Comparison of ENCODE assay signal across 13 cellular contexts in genomic region chr16:89337965-89338364, GRCh38.
DNase-seq lines count a peak whose midpoint lies in the region; ATAC-seq and TF ChIP-seq lines count a peak whose summit lies in the region.
"Had no signal": no experiment of that assay in that cellular context is flagged by ENCODE, and none has a peak within 500 bp of the region (broad histone marks: within the 10 kb centered on the region; RNA-seq: fewer than 3 reads in every experiment).

No MANE protein-coding gene starts in this region.

- no peak overlapping the region for H3K27ac Mint-ChIP-seq in chondrocyte (ENCODE audit: unreplicated experiment)
- H3K27ac Mint-ChIP-seq in naive thymus-derived CD4-positive, alpha-beta T cell, result peak overlapping the region in 3 of 9 donors; percentile 8 to 28 (median 14)

- H3K36me3 ChIP-seq in heart right ventricle, result peaks cover 0 to 4% (median 0%) of the 10 kb centered on the region in 9 donors
- H3K36me3 ChIP-seq in naive thymus-derived CD4-positive, alpha-beta T cell (ENCODE audit: control insufficient read depth in 2 of 3, insufficient read depth in 3 of 3, low read length in 3 of 3), result peaks cover 0 to 5% (median 0%) of the 10 kb centered on the region in 3 experiments
- H3K36me3 ChIP-seq in MG63, result no peaks in the 10 kb centered on the region

- CTCF ChIA-PET in naive thymus-derived CD4-positive, alpha-beta T cell (lab: Charles Lee), result no interaction called here

- intact Hi-C loops in left cardiac atrium (cut with DNase I), result loop anchor here (10.0 kb wide), 2 partner anchors 57 to 167 kb away; partner anchors contain the start of gene SPG7 (in 1 of the 2)
- intact Hi-C loops in heart right ventricle (cut with DNase I), result loop anchor here in 6 of 10 donors (5.0 to 10.0 kb wide), 7 partner anchors 57 to 307 kb away; partner anchors contain the start of gene SPG7 (in 2 of the 6)
- intact Hi-C loops in naive thymus-derived CD4-positive, alpha-beta T cell (cut with micrococcal nuclease), result no loop called here

- H3K36me3 Mint-ChIP-seq in chondrocyte (ENCODE audit: low read depth), result no peaks in the 10 kb centered on the region
- H3K36me3 Mint-ChIP-seq in naive thymus-derived CD4-positive, alpha-beta T cell, result peaks cover 0 to 4% (median 0%) of the 10 kb centered on the region in 5 donors

- no peaks in the 10 kb centered on the region for H3K9me3 Mint-ChIP-seq in chondrocyte (ENCODE audit: low read depth)
- H3K9me3 Mint-ChIP-seq in naive thymus-derived CD4-positive, alpha-beta T cell, result peaks cover 0 to 3% (median 0%) of the 10 kb centered on the region in 11 donors
- H3K9me3 Mint-ChIP-seq: CD14-positive monocyte had no signal

- TF ChIP-seq CTCF in heart right ventricle (IDR thresholded peaks at IDR 0.05) (no peak), chondrocyte (IDR thresholded peaks at IDR 0.05) (no peak)

- no peak overlapping the region for H3K4me3 Mint-ChIP-seq in chondrocyte (ENCODE audit: unreplicated experiment)
- peak overlapping the region in 1 of 10 donors; percentile 27 for H3K4me3 Mint-ChIP-seq in naive thymus-derived CD4-positive, alpha-beta T cell
- H3K4me3 Mint-ChIP-seq: CD14-positive monocyte had no signal

- peaks cover 30 to 68% (median 56%) of the 10 kb centered on the region in 9 donors for H3K4me1 ChIP-seq in heart right ventricle
- peaks cover 28 to 48% of the 10 kb centered on the region in 2 donors for H3K4me1 ChIP-seq in naive thymus-derived CD4-positive, alpha-beta T cell (ENCODE audit: control insufficient read depth in 2 of 2, insufficient read depth in 2 of 2, low read length in 2 of 2)

- H3K27me3 ChIP-seq in heart right ventricle (no peaks in the 10 kb centered on the region), MG63 (no peaks in the 10 kb centered on the region)
- no peaks in the 10 kb centered on the region for H3K27me3 ChIP-seq in naive thymus-derived CD4-positive, alpha-beta T cell (ENCODE audit: control insufficient read depth in 2 of 2, insufficient read depth in 2 of 2, low read length in 2 of 2)

- H3K9me3 ChIP-seq in heart right ventricle (no peaks in the 10 kb centered on the region), MG63 (no peaks in the 10 kb centered on the region)
- H3K9me3 ChIP-seq in naive thymus-derived CD4-positive, alpha-beta T cell (ENCODE audit: control insufficient read depth in 2 of 3, low read length in 3 of 3), result no peaks in the 10 kb centered on the region

- peak; percentile 21 for DNase-seq in left cardiac atrium
- DNase-seq in heart right ventricle, result no peak
- DNase-seq in chondrocyte (ENCODE audit: low spot score), result peak; percentile 80
- no peak for DNase-seq in naive thymus-derived CD4-positive, alpha-beta T cell
- DNase-seq in RPMI8226, result no peak
- no peak for DNase-seq in MG63
- no peak for DNase-seq in activated CD4-positive, CD25-positive, alpha-beta regulatory T cell treated with anti-CD3 and anti-CD28 coated beads, Interleukin-2, amount 50 U/mL, for 72 hours
- DNase-seq: NCI-H1105, NCI-H1694 treated with DMSO at 0.1 percent for 48 hours, PC-3 had no signal

- ATAC-seq in left cardiac atrium, result no peak
- ATAC-seq in heart right ventricle, result no peak
- no peak for ATAC-seq in naive thymus-derived CD4-positive, alpha-beta T cell
- no peak for ATAC-seq in HG02970 (IDR thresholded peaks at IDR 0.05; ENCODE audit: low FRiP score, unreplicated experiment)
- ATAC-seq: PC-3 had no signal

- H3K27ac ChIP-seq in heart right ventricle, result no peak overlapping the region
- H3K27ac ChIP-seq in naive thymus-derived CD4-positive, alpha-beta T cell (ENCODE audit: low read depth, low read length), result peak overlapping the region; percentile 31
- H3K27ac ChIP-seq: KMS-11 had no signal

- H3K4me1 Mint-ChIP-seq in chondrocyte (ENCODE audit: low read depth), result peaks cover 62% of the 10 kb centered on the region
- peaks cover 47 to 83% (median 70%) of the 10 kb centered on the region in 7 donors for H3K4me1 Mint-ChIP-seq in naive thymus-derived CD4-positive, alpha-beta T cell

- WGBS in heart right ventricle, 2 donors, result 90 to 93% methylated on average over 11 of the region's 11 CpGs

- no peak overlapping the region for H3K4me3 ChIP-seq in heart right ventricle
- no peak overlapping the region for H3K4me3 ChIP-seq in naive thymus-derived CD4-positive, alpha-beta T cell (ENCODE audit: low read length)
- no peak overlapping the region for H3K4me3 ChIP-seq in MG63

- POLR2A ChIA-PET in naive thymus-derived CD4-positive, alpha-beta T cell (lab: Charles Lee), result interaction anchor here (0.6 kb wide), 1 partner anchor 161 kb away, joined by 3 read pairs; no protein-coding TSS in a partner anchor

- H3K27me3 Mint-ChIP-seq in chondrocyte (ENCODE audit: low read depth), result no peaks in the 10 kb centered on the region
- H3K27me3 Mint-ChIP-seq in naive thymus-derived CD4-positive, alpha-beta T cell, result no peaks in the 10 kb centered on the region

Comparison
In these comparisons a context has a peak if more than half of its experiments do, and no peak if none do; other contexts are left out.
1. DNase-seq: peak in left cardiac atrium (single experiment) and chondrocyte (single experiment); none in heart right ventricle (0 of 2), naive thymus-derived CD4-positive, alpha-beta T cell (0 of 9), RPMI8226 (single experiment), MG63 (single experiment) and activated CD4-positive, CD25-positive, alpha-beta regulatory T cell treated with anti-CD3 and anti-CD28 coated beads, Interleukin-2, amount 50 U/mL, for 72 hours (single experiment).
2. intact Hi-C loops: an anchor here in left cardiac atrium (10.0 kb wide) and heart right ventricle (5.0 to 10.0 kb wide); none called in naive thymus-derived CD4-positive, alpha-beta T cell.